In genomic region chr20:63578224-63579016, GRCh38 we compare ENCODE assay signal across 24 cellular contexts. TPM values are rescaled to one million over a fixed set of nuclear protein-coding genes. Genes with fewer than 3 reads are reported as not detected.
A peak's percentile ranks its signal among the peaks of the same experiment; 100 is the strongest.
DNase-seq lines count a peak whose midpoint lies in the region; TF ChIP-seq lines count a peak whose summit lies in the region.
"Had no signal": no experiment of that assay in that cellular context is flagged by ENCODE, and none has a peak within 500 bp of the region (broad histone marks: within the 10 kb centered on the region; RNA-seq: fewer than 3 reads in every experiment).

No MANE protein-coding gene starts in this region.

- BruUV-seq in Calu3 (replicated peaks; lab: Mats Ljungman, UMichigan) = no TSS peak

- TF ChIP-seq CTCF in Calu3 (IDR thresholded peaks at IDR 0.05; ENCODE audit: unreplicated experiment) = peak; percentile 9
- peak; percentile 47 for TF ChIP-seq CTCF in MM.1S (IDR thresholded peaks at IDR 0.05; ENCODE audit: low read length)
- peak; percentile 38 for TF ChIP-seq CTCF in SU-DHL-6 (IDR thresholded peaks at IDR 0.05; ENCODE audit: insufficient read depth, low read length, poor library complexity, severe bottlenecking)

- no peak overlapping the region for H3K27ac Mint-ChIP-seq in Calu3 (ENCODE audit: unreplicated experiment)
- H3K27ac Mint-ChIP-seq in activated CD4-positive, alpha-beta T cell treated with anti-CD3 and anti-CD28 coated beads, Interleukin-2, amount 10 ng/mL, durations not matched to agents 24 days and 14 days = no peak overlapping the region
- H3K27ac Mint-ChIP-seq: type B pancreatic cell, WTC11 had no signal

- no peaks in the 10 kb centered on the region for H3K9me3 Mint-ChIP-seq in Calu3 (ENCODE audit: low read depth, unreplicated experiment)
- H3K9me3 Mint-ChIP-seq in activated CD4-positive, alpha-beta T cell treated with anti-CD3 and anti-CD28 coated beads, Interleukin-2, amount 10 ng/mL, durations not matched to agents 24 days and 14 days = no peaks in the 10 kb centered on the region
- H3K9me3 Mint-ChIP-seq: type B pancreatic cell, WTC11 had no signal

- H3K4me1 Mint-ChIP-seq in Calu3 (ENCODE audit: low read depth, unreplicated experiment) = no peaks in the 10 kb centered on the region
- no peaks in the 10 kb centered on the region for H3K4me1 Mint-ChIP-seq in activated CD4-positive, alpha-beta T cell treated with anti-CD3 and anti-CD28 coated beads, Interleukin-2, amount 10 ng/mL, durations not matched to agents 24 days and 14 days
- H3K4me1 Mint-ChIP-seq: WTC11 had no signal

- H3K36me3 ChIP-seq in MM.1S (replicated peaks; ENCODE audit: insufficient read depth, low read length) = no peaks in the 10 kb centered on the region
- no peaks in the 10 kb centered on the region for H3K36me3 ChIP-seq in SU-DHL-6 (ENCODE audit: low read length)
- H3K36me3 ChIP-seq: MG63 had no signal

- H3K79me2 ChIP-seq in MM.1S (ENCODE audit: low read length) (peaks cover 4% of the 10 kb centered on the region; the same call in 1 of the 2 replicates), SU-DHL-6 (ENCODE audit: insufficient read depth, low read length) (no peaks in the 10 kb centered on the region)

- H3K4me3 Mint-ChIP-seq in Calu3 (ENCODE audit: low read depth, unreplicated experiment) = no peak overlapping the region
- H3K4me3 Mint-ChIP-seq in activated CD4-positive, alpha-beta T cell treated with anti-CD3 and anti-CD28 coated beads, Interleukin-2, amount 10 ng/mL, durations not matched to agents 24 days and 14 days = no peak overlapping the region
- H3K4me3 Mint-ChIP-seq: type B pancreatic cell, WTC11 had no signal

- H3K9ac ChIP-seq in MM.1S (ENCODE audit: low read length) (no peak overlapping the region), SU-DHL-6 (ENCODE audit: low read length) (no peak overlapping the region)

- CTCF ChIA-PET in Calu3 (lab: Charles Lee) = interaction anchor here (0.7 to 2.0 kb wide), 2 partner anchors 10 to 40 kb away, joined by 3 to 22 read pairs; partner anchors contain the start of gene PTK6

- H3K4me3 ChIP-seq in MM.1S (ENCODE audit: low read length) (no peak overlapping the region), SU-DHL-6 (ENCODE audit: insufficient read depth, low read length, poor library complexity, severe bottlenecking) (no peak overlapping the region)
- H3K4me3 ChIP-seq: dorsolateral prefrontal cortex, MG63, psoas muscle, skin epidermis had no signal

- H3K27me3 ChIP-seq in MM.1S (replicated peaks; ENCODE audit: insufficient read depth, low read length) (peaks cover 78% of the 10 kb centered on the region), SU-DHL-6 (ENCODE audit: low read length) (no peaks in the 10 kb centered on the region)
- H3K27me3 ChIP-seq: MG63 had no signal

- peaks cover 45% of the 10 kb centered on the region for H3K27me3 Mint-ChIP-seq in Calu3 (ENCODE audit: unreplicated experiment)
- peaks cover 14% of the 10 kb centered on the region for H3K27me3 Mint-ChIP-seq in activated CD4-positive, alpha-beta T cell treated with anti-CD3 and anti-CD28 coated beads, Interleukin-2, amount 10 ng/mL, durations not matched to agents 24 days and 14 days

- H3K27ac ChIP-seq in MM.1S (ENCODE audit: low read length) = no peak overlapping the region
- no peak overlapping the region for H3K27ac ChIP-seq in SU-DHL-6 (ENCODE audit: low read depth, low read length)
- H3K27ac ChIP-seq: dorsolateral prefrontal cortex, psoas muscle, RWPE1, skin epidermis had no signal

- DNase-seq in DMS53 (lab: John Stamatoyannopoulos, UW) (peak; percentile 19), DMS53 treated with DMSO at 0.1 percent for 48 hours (lab: John Stamatoyannopoulos, UW; ENCODE audit: unreplicated experiment) (no peak), Calu3 (no peak), MM.1S (no peak), cerebellum (ENCODE audit: low spot score) (no peak), activated gamma-delta T cell (lab: John Stamatoyannopoulos, UW) (no peak)
- DNase-seq in activated CD4-positive, alpha-beta T cell treated with anti-CD3 and anti-CD28 coated beads, Interleukin-2, amount 10 ng/mL, durations not matched to agents 24 days and 14 days = no peak
- DNase-seq: activated CD4-positive, alpha-beta T cell treated with anti-CD3 and anti-CD28 coated beads, Interleukin-2, amount 50 U/mL, for 48 hours; dorsolateral prefrontal cortex; kidney glomerular epithelial cell; MG63; NCI-H1417; NCI-H2107; NCI-H446 treated with DMSO at 0.1 percent for 48 hours; nucleus accumbens; psoas muscle; T-helper 9 cell had no signal

- peaks cover 5% of the 10 kb centered on the region; the same call in 1 of the 2 replicates for H3K4me1 ChIP-seq in MM.1S (ENCODE audit: low read length)

- H2AFZ ChIP-seq in MM.1S (ENCODE audit: low read length) = no peak overlapping the region
- H2AFZ ChIP-seq in SU-DHL-6 (ENCODE audit: low read depth, low read length, severe bottlenecking) = no peak overlapping the region

- peaks cover 17% of the 10 kb centered on the region for H3K36me3 Mint-ChIP-seq in Calu3 (ENCODE audit: insufficient read depth, unreplicated experiment)
- H3K36me3 Mint-ChIP-seq in activated CD4-positive, alpha-beta T cell treated with anti-CD3 and anti-CD28 coated beads, Interleukin-2, amount 10 ng/mL, durations not matched to agents 24 days and 14 days (ENCODE audit: low read depth) = no peaks in the 10 kb centered on the region
- H3K36me3 Mint-ChIP-seq: type B pancreatic cell, WTC11 had no signal

- no peaks in the 10 kb centered on the region for H3F3A ChIP-seq in MM.1S (ENCODE audit: insufficient read depth, low read length)
- no peaks in the 10 kb centered on the region for H3F3A ChIP-seq in SU-DHL-6 (ENCODE audit: insufficient read depth)

- intact Hi-C loops in Calu3 (cut with micrococcal nuclease; ENCODE audit: unreplicated experiment) = loop anchor here (5.0 kb wide), 1 partner anchor 41 kb away; the partner anchor contains the start of gene PTK6
- intact Hi-C loops in activated CD4-positive, alpha-beta T cell treated with anti-CD3 and anti-CD28 coated beads, Interleukin-2, amount 10 ng/mL, durations not matched to agents 24 days and 14 days (cut with micrococcal nuclease) = no loop called here

- no peaks in the 10 kb centered on the region for H3K9me3 ChIP-seq in MM.1S (replicated peaks; ENCODE audit: insufficient read depth, low read length)
- no peaks in the 10 kb centered on the region for H3K9me3 ChIP-seq in SU-DHL-6 (ENCODE audit: insufficient read depth, low read length)
- H3K9me3 ChIP-seq: MG63, psoas muscle had no signal

- H3K9me2 ChIP-seq in MM.1S (replicated peaks; ENCODE audit: insufficient read depth, low read length) = no peaks in the 10 kb centered on the region
- H3K9me2 ChIP-seq in SU-DHL-6 (replicated peaks; ENCODE audit: insufficient read depth, low read length) = no peaks in the 10 kb centered on the region

- H3K4me2 ChIP-seq in MM.1S (ENCODE audit: low read depth, low read length) (no peak overlapping the region), SU-DHL-6 (ENCODE audit: low read depth, low read length, poor library complexity, severe bottlenecking) (no peak overlapping the region)

- H4K20me1 ChIP-seq in MM.1S (ENCODE audit: insufficient read depth, low read length) (no peaks in the 10 kb centered on the region), SU-DHL-6 (ENCODE audit: low read depth, low read length) (no peaks in the 10 kb centered on the region)

RNA-seq across cellular contexts. Expression of gene HELZ2, which starts 4.4 kb away (rescaled TPM):
- total RNA-seq in Calu3 (2022) (135 and 281 TPM in 2 replicates), cerebellum (6.7 TPM)
- total RNA-seq in activated CD4-positive, alpha-beta T cell treated with anti-CD3 and anti-CD28 coated beads, Interleukin-2, amount 10 ng/mL, durations not matched to agents 24 days and 14 days = 13.7 and 15.9 TPM in 2 replicates

RNA-seq across cellular contexts. Expression of gene FNDC11, which starts 24.5 kb away (rescaled TPM):
- 0.24 TPM in 1 of 2 replicates, not detected in the other for total RNA-seq in Calu3 (2022)
- 0.73 TPM for total RNA-seq in cerebellum
- 0.12 and 0.16 TPM in 2 replicates for total RNA-seq in activated CD4-positive, alpha-beta T cell treated with anti-CD3 and anti-CD28 coated beads, Interleukin-2, amount 10 ng/mL, durations not matched to agents 24 days and 14 days

RNA-seq across cellular contexts. Expression of gene SRMS, which starts 30.9 kb away (rescaled TPM):
- total RNA-seq in Calu3 (2022) (not detected in 2 replicates), cerebellum (not detected)
- total RNA-seq in activated CD4-positive, alpha-beta T cell treated with anti-CD3 and anti-CD28 coated beads, Interleukin-2, amount 10 ng/mL, durations not matched to agents 24 days and 14 days = not detected in 2 replicates
- total RNA-seq: A172, dorsolateral prefrontal cortex, psoas muscle, subcutaneous adipose tissue had no signal

RNA-seq across cellular contexts. Expression of gene PTK6, which starts 41.2 kb away (rescaled TPM):
- total RNA-seq in Calu3 (2022) = 15.9 and 22.5 TPM in 2 replicates
- total RNA-seq in cerebellum = not detected
- total RNA-seq in activated CD4-positive, alpha-beta T cell treated with anti-CD3 and anti-CD28 coated beads, Interleukin-2, amount 10 ng/mL, durations not matched to agents 24 days and 14 days = 0.19 and 0.35 TPM in 2 replicates

RNA-seq across cellular contexts. Expression of gene GMEB2, which starts 48.5 kb away (rescaled TPM):
- total RNA-seq in Calu3 (2022) (18.6 and 18.8 TPM in 2 replicates), cerebellum (7.3 TPM)
- 13.9 and 14.1 TPM in 2 replicates for total RNA-seq in activated CD4-positive, alpha-beta T cell treated with anti-CD3 and anti-CD28 coated beads, Interleukin-2, amount 10 ng/mL, durations not matched to agents 24 days and 14 days
